ENCODE assay signal across 8 cellular contexts in the genomic region with DNA sequence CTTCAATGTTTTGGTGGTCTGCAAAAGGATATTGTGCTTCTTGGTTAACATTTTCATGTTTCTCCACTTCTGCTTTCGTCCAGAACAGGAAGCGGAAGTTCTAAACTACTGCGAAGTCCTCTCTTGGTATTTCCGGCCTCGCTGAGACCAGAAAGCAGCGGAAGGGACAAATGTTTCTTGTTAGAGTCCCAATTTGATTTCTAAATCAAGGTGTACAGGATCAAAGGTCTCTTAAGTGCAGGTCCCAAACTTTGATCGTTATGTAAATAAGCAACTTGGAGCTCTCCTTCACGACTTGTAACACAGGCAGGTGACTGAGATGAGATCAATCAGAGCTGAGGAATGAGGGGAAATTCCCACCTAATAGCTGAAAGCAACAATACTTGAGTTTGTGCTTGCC. TPM values are rescaled to one million over a fixed set of nuclear protein-coding genes. Genes with fewer than 3 reads are reported as not detected.
DNase-seq lines count a peak whose midpoint lies in the region; ATAC-seq and TF ChIP-seq lines count a peak whose summit lies in the region.

No MANE protein-coding gene starts in this region.

- H3K4me1 ChIP-seq in lower lobe of right lung, result peaks cover 21% of the 10 kb centered on the region

- H3K4me3 Mint-ChIP-seq in activated CD8-positive, alpha-beta T cell treated with anti-CD3 and anti-CD28 coated beads for 36 hours, result peak overlapping the region; percentile 71

- TF ChIP-seq CTCF in activated CD8-positive, alpha-beta T cell treated with anti-CD3 and anti-CD28 coated beads for 36 hours (IDR thresholded peaks at IDR 0.05), result no peak
- no peak for TF ChIP-seq CTCF in lower lobe of right lung (IDR thresholded peaks at IDR 0.05)

- H3K9me3 Mint-ChIP-seq in activated CD8-positive, alpha-beta T cell treated with anti-CD3 and anti-CD28 coated beads for 36 hours, result peaks cover 7% of the 10 kb centered on the region

- H3K9me3 ChIP-seq in lower lobe of right lung, result no peaks in the 10 kb centered on the region

- peak; percentile 94 for ATAC-seq in HG03175 (IDR thresholded peaks at IDR 0.05; ENCODE audit: unreplicated experiment)
- peak; percentile 73 for ATAC-seq in activated CD8-positive, alpha-beta T cell treated with anti-CD3 and anti-CD28 coated beads for 36 hours
- peak; percentile 51 to 62 for ATAC-seq in lower lobe of right lung

- DNase-seq in CD1c-positive myeloid dendritic cell (ENCODE audit: extremely low spot score) (peak; percentile 76), GM19238 (ENCODE audit: insufficient read length, low spot score) (peak; percentile 9), lower lobe of right lung (no peak), NCI-H2081 treated with DMSO at 0.1 percent for 48 hours (lab: John Stamatoyannopoulos, UW) (no peak), T1000 (lab: John Stamatoyannopoulos, UW) (no peak), NCI-H187 treated with DMSO at 0.1 percent for 48 hours (lab: John Stamatoyannopoulos, UW) (no peak)
- peak; percentile 55 for DNase-seq in activated CD8-positive, alpha-beta T cell treated with anti-CD3 and anti-CD28 coated beads for 36 hours

- H3K4me1 Mint-ChIP-seq in activated CD8-positive, alpha-beta T cell treated with anti-CD3 and anti-CD28 coated beads for 36 hours (ENCODE audit: low read depth), result peaks cover 14% of the 10 kb centered on the region

- CTCF ChIA-PET in activated CD8-positive, alpha-beta T cell treated with anti-CD3 and anti-CD28 coated beads for 36 hours (lab: Charles Lee), result interaction anchor here (0.9 to 2.6 kb wide), 7 partner anchors 12 to 524 kb away, joined by 3 to 15 read pairs (median 3); no protein-coding TSS in a partner anchor

- POLR2A ChIA-PET in activated CD8-positive, alpha-beta T cell treated with anti-CD3 and anti-CD28 coated beads for 36 hours (lab: Charles Lee), result interaction anchor here (0.6 kb wide), 1 partner anchor 260 kb away, joined by 3 read pairs; no protein-coding TSS in a partner anchor

- no peaks in the 10 kb centered on the region for H3K27me3 ChIP-seq in lower lobe of right lung (ENCODE audit: low read depth)

- peak overlapping the region; percentile 76 for H3K27ac ChIP-seq in lower lobe of right lung

- no peaks in the 10 kb centered on the region for H3K36me3 ChIP-seq in lower lobe of right lung

- H3K27ac Mint-ChIP-seq in activated CD8-positive, alpha-beta T cell treated with anti-CD3 and anti-CD28 coated beads for 36 hours, result peak overlapping the region; percentile 91

- H3K27me3 Mint-ChIP-seq in activated CD8-positive, alpha-beta T cell treated with anti-CD3 and anti-CD28 coated beads for 36 hours, result peaks cover 3% of the 10 kb centered on the region

- H3K4me3 ChIP-seq in lower lobe of right lung, result peak overlapping the region; percentile 28

- intact Hi-C loops in activated CD8-positive, alpha-beta T cell treated with anti-CD3 and anti-CD28 coated beads for 36 hours (cut with micrococcal nuclease), result no loop called here
- intact Hi-C loops in lower lobe of right lung (cut with DNase I), result no loop called here

- peaks cover 11% of the 10 kb centered on the region for H3K36me3 Mint-ChIP-seq in activated CD8-positive, alpha-beta T cell treated with anti-CD3 and anti-CD28 coated beads for 36 hours (ENCODE audit: low read depth)

RNA-seq across cellular contexts. Expression of a gene that starts 40.1 kb away (rescaled TPM):
- not detected for total RNA-seq in activated CD8-positive, alpha-beta T cell treated with anti-CD3 and anti-CD28 coated beads for 36 hours
- 28.0 TPM for total RNA-seq in lower lobe of right lung

Comparison
In these comparisons a context has a peak if more than half of its experiments do, and no peak if none do; other contexts are left out.
1. DNase-seq: peak in CD1c-positive myeloid dendritic cell (single experiment), GM19238 (single experiment) and activated CD8-positive, alpha-beta T cell treated with anti-CD3 and anti-CD28 coated beads for 36 hours (single experiment); none in lower lobe of right lung (single experiment), NCI-H2081 treated with DMSO at 0.1 percent for 48 hours (single experiment), T1000 (single experiment) and NCI-H187 treated with DMSO at 0.1 percent for 48 hours (single experiment).
2. RNA of a gene that starts 40.1 kb away (total RNA-seq): 28.0 TPM in lower lobe of right lung (single experiment); not detected in activated CD8-positive, alpha-beta T cell treated with anti-CD3 and anti-CD28 coated beads for 36 hours; every median in the first group is over 10 times any median in the second.
3. Peak in every context shown above with its lines, with median percentiles within 50 percentile points of each other: ATAC-seq.